9 cellular contexts compared by ENCODE assay signal in genomic region chrX:44643723-44644122, GRCh38.
"Had no signal": no experiment of that assay in that cellular context is flagged by ENCODE, and none has a peak within 500 bp of the region (broad histone marks: within the 10 kb centered on the region; RNA-seq: fewer than 3 reads in every experiment).

No MANE protein-coding gene starts in this region.

- H3K4me3 ChIP-seq: K562 had no signal

- ATAC-seq: HepG2, K562 had no signal

- H3K27ac Mint-ChIP-seq: IgD-negative memory B cell had no signal

- H3K36me3 Mint-ChIP-seq: IgD-negative memory B cell had no signal

- DNase-seq: IMR-90, KBM-7, KG1 had no signal

- FAIRE-seq: HepG2, HTR-8/SVneo, K562 had no signal

- H3K4me1 Mint-ChIP-seq: IgD-negative memory B cell had no signal

- H3K4me2 ChIP-seq: KMS-11 had no signal

- H3K27ac ChIP-seq: HL-60, KMS-11 had no signal
